Comparison of ENCODE assay signal across 5 cellular contexts in the genomic region with DNA sequence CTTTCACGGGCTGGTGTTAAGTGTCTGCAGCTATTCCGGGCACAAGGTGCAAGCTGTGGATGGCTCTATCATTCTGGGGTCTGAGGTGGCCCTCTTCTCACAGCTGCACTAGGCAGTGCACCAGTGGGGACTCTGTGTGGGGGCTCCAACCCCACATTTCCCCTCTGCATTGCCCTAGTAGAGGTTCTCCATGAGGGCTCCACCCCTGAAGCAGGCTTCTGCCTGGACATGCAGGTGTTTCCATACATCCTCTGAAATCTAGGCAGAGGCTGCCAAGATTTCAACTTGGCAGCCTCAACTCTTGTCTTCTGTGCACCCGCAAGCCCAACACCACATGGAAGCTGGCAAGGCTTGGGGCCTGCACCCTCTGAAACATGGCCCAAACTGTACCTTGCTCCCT. TPM values are rescaled to one million over a fixed set of nuclear protein-coding genes. Genes with fewer than 3 reads are reported as not detected.
"Had no signal": no experiment of that assay in that cellular context is flagged by ENCODE, and none has a peak within 500 bp of the region (broad histone marks: within the 10 kb centered on the region; RNA-seq: fewer than 3 reads in every experiment).

No MANE protein-coding gene starts in this region.

RNA-seq across cellular contexts. Expression of a gene that starts 5.9 kb away (rescaled TPM):
- total RNA-seq: HepG2, HT-29, HT1080 had no signal
- polyA plus RNA-seq: HepG2 had no signal

RNA-seq across cellular contexts. Expression of a gene that starts 52.1 kb away (rescaled TPM):
- total RNA-seq: HepG2, HT-29, HT1080, IMR-90 had no signal
- polyA plus RNA-seq: HepG2, IgD-negative memory B cell, IMR-90 had no signal
